ENCODE assay signal across 27 cellular contexts in genomic region chr2:161128885-161129284, GRCh38.
"Had no signal": no experiment of that assay in that cellular context is flagged by ENCODE, and none has a peak within 500 bp of the region (broad histone marks: within the 10 kb centered on the region; RNA-seq: fewer than 3 reads in every experiment).

No MANE protein-coding gene starts in this region.

- H3K4me3 Mint-ChIP-seq: activated T-cell treated with anti-CD3 and anti-CD28 coated beads, Interleukin-2, amount 50 U/mL, for 72 hours; brain; naive B cell; stimulated activated memory B cell treated with anti-CD40 and anti-IgM and Interleukin-4, amounts not matched to agents 10 μg/mL and 1 μg/mL and 100 μg/mL, for 72 hours; stimulated activated naive CD8-positive, alpha-beta T cell treated with anti-CD3 and anti-CD28 coated beads, Interleukin-15, amount 100 ng/mL, for 72 hours had no signal

- H3K36me3 Mint-ChIP-seq: brain; naive B cell; stimulated activated memory B cell treated with anti-CD40 and anti-IgM and Interleukin-4, amounts not matched to agents 10 μg/mL and 1 μg/mL and 100 μg/mL, for 72 hours had no signal

- H3K36me3 ChIP-seq: esophagus muscularis mucosa, ovary, sigmoid colon, upper lobe of right lung had no signal

- H3K4me1 ChIP-seq: upper lobe of right lung had no signal

- H3K4me3 ChIP-seq: coronary artery, esophagus muscularis mucosa, ovary, sigmoid colon, upper lobe of right lung had no signal

- H3K9me3 ChIP-seq: esophagus muscularis mucosa, ovary, sigmoid colon, upper lobe of right lung had no signal

- H3K27me3 Mint-ChIP-seq: naive B cell; progenitor cell of endocrine pancreas; stimulated activated memory B cell treated with anti-CD40 and anti-IgM and Interleukin-4, amounts not matched to agents 10 μg/mL and 1 μg/mL and 100 μg/mL, for 72 hours had no signal

- DNase-seq: activated CD4-positive, alpha-beta T cell treated with anti-CD3 and anti-CD28 coated beads for 4 hours; activated CD4-positive, alpha-beta T cell treated with anti-CD3 and anti-CD28 coated beads, Interleukin-2, amount 50 U/mL, for 4 hours; activated naive CD4-positive, alpha-beta T cell; activated T-cell treated with anti-CD3 and anti-CD28 coated beads for 4 hours; activated T-cell treated with anti-CD3 and anti-CD28 coated beads, Interleukin-2, amount 50 U/mL, for 72 hours; foreskin melanocyte; kidney; left colon; mammary epithelial cell; naive B cell; ovary; retina; sigmoid colon; small intestine; stimulated activated CD4-positive, alpha-beta T cell treated with anti-CD3 and anti-CD28 coated beads, Interleukin-1b, Interleukin-23, amount 100 ng/mL, for 48 hours; stimulated activated CD4-positive, alpha-beta T cell treated with anti-CD3 and anti-CD28 coated beads, Interleukin-4, amount 100 ng/mL, for 4 hours; stimulated activated CD8-positive, alpha-beta memory T cell treated with anti-CD3 and anti-CD28 coated beads, Interleukin-4, amount 100 ng/mL, for 48 hours; stimulated activated naive CD8-positive, alpha-beta T cell treated with anti-CD3 and anti-CD28 coated beads, Interleukin-15, amount 100 ng/mL, for 72 hours; substantia nigra; upper lobe of right lung had no signal

- H3K27ac Mint-ChIP-seq: activated naive CD4-positive, alpha-beta T cell treated with anti-CD3 and anti-CD28 coated beads, Interleukin-2, amount 50 U/mL, for 72 hours; activated T-cell treated with anti-CD3 and anti-CD28 coated beads, Interleukin-2, amount 50 U/mL, for 72 hours; brain; naive B cell; progenitor cell of endocrine pancreas; stimulated activated memory B cell treated with anti-CD40 and anti-IgM and Interleukin-4, amounts not matched to agents 10 μg/mL and 1 μg/mL and 100 μg/mL, for 72 hours had no signal

- H3K27me3 ChIP-seq: esophagus muscularis mucosa, ovary, sigmoid colon, upper lobe of right lung had no signal

- H3K27ac ChIP-seq: coronary artery, esophagus muscularis mucosa, ovary, sigmoid colon, upper lobe of right lung, VCaP had no signal

- ATAC-seq: activated naive CD4-positive, alpha-beta T cell treated with anti-CD3 and anti-CD28 coated beads, Interleukin-2, amount 50 U/mL, for 72 hours; activated T-cell treated with anti-CD3 and anti-CD28 coated beads, Interleukin-2, amount 50 U/mL, for 72 hours; left colon; stimulated activated memory B cell treated with anti-CD40 and anti-IgM and Interleukin-4, amounts not matched to agents 10 μg/mL and 1 μg/mL and 100 μg/mL, for 72 hours; stimulated activated naive CD8-positive, alpha-beta T cell treated with anti-CD3 and anti-CD28 coated beads, Interleukin-15, amount 100 ng/mL, for 72 hours; upper lobe of right lung had no signal
